16 cellular contexts compared by ENCODE assay signal in genomic region chr6:38720295-38720694, GRCh38. TPM values are rescaled to one million over a fixed set of nuclear protein-coding genes. Genes with fewer than 3 reads are reported as not detected.
DNase-seq lines count a peak whose midpoint lies in the region; ATAC-seq and TF ChIP-seq lines count a peak whose summit lies in the region.
"Had no signal": no experiment of that assay in that cellular context is flagged by ENCODE, and none has a peak within 500 bp of the region (broad histone marks: within the 10 kb centered on the region; RNA-seq: fewer than 3 reads in every experiment).

No MANE protein-coding gene starts in this region.

- H3K4me1 ChIP-seq in Loucy (ENCODE audit: insufficient read depth, low read length, poor library complexity, severe bottlenecking) (no peaks in the 10 kb centered on the region), gastroesophageal sphincter (peaks cover 0 to 3% (median under 1%) of the 10 kb centered on the region in 3 donors), Karpas-422 (ENCODE audit: low read length) (no peaks in the 10 kb centered on the region)

- WGBS in gastroesophageal sphincter (ENCODE audit: low coverage in 1 of 2), 2 donors, result 10 to 20% methylated on average over 1 to 2 of the region's 2 CpGs

- H2AFZ ChIP-seq in Loucy (ENCODE audit: low read length), result no peak overlapping the region
- H2AFZ ChIP-seq in Karpas-422 (ENCODE audit: low read length), result no peak overlapping the region

- H3F3A ChIP-seq in Loucy (ENCODE audit: low read depth), result no peaks in the 10 kb centered on the region

- H3K9me2 ChIP-seq in Loucy (replicated peaks; ENCODE audit: low read depth, low read length), result no peaks in the 10 kb centered on the region
- no peaks in the 10 kb centered on the region for H3K9me2 ChIP-seq in Karpas-422 (replicated peaks; ENCODE audit: insufficient read depth, low read length)

- H3K9ac ChIP-seq in Loucy (ENCODE audit: low read depth, low read length, poor library complexity, severe bottlenecking), result no peak overlapping the region
- no peak overlapping the region for H3K9ac ChIP-seq in Karpas-422 (ENCODE audit: low read length)
- H3K9ac ChIP-seq: KMS-11 had no signal

- TF ChIP-seq POLR2A in gastroesophageal sphincter (IDR thresholded peaks at IDR 0.05), result no peak

- peak; percentile 23 for TF ChIP-seq CTCF in GM12864 (IDR thresholded peaks at IDR 0.05; ENCODE audit: low read depth, low read length, missing control alignments)
- TF ChIP-seq CTCF in Loucy (conservative IDR thresholded peaks at IDR 0.05; ENCODE audit: low read length), result peak; percentile 55
- peak; percentile 27 for TF ChIP-seq CTCF in brain microvascular endothelial cell (IDR thresholded peaks at IDR 0.05; ENCODE audit: low read depth, low read length, missing control alignments)
- TF ChIP-seq CTCF in gastroesophageal sphincter (IDR thresholded peaks at IDR 0.05), result no peak

- H3K79me2 ChIP-seq in Loucy (ENCODE audit: insufficient read depth, low read length) (no peaks in the 10 kb centered on the region), Karpas-422 (ENCODE audit: low read length) (no peaks in the 10 kb centered on the region)

- TF ChIP-seq EP300 in gastroesophageal sphincter (IDR thresholded peaks at IDR 0.05), result no peak

- H3K27me3 ChIP-seq in Loucy (ENCODE audit: insufficient read depth, low read length, poor library complexity, severe bottlenecking), result no peaks in the 10 kb centered on the region
- no peaks in the 10 kb centered on the region for H3K27me3 ChIP-seq in brain microvascular endothelial cell (replicated peaks)
- peaks cover 39% of the 10 kb centered on the region for H3K27me3 ChIP-seq in gastroesophageal sphincter
- peaks cover 3% of the 10 kb centered on the region; the same call in 1 of the 2 replicates for H3K27me3 ChIP-seq in Karpas-422 (ENCODE audit: low read length)

- H3K4me2 ChIP-seq in Loucy (ENCODE audit: low read depth, low read length, poor library complexity, severe bottlenecking), result no peak overlapping the region
- no peak overlapping the region for H3K4me2 ChIP-seq in Karpas-422 (ENCODE audit: low read depth, low read length, poor library complexity, severe bottlenecking)
- H3K4me2 ChIP-seq: KMS-11 had no signal

- H3K4me3 ChIP-seq in GM12864 (ENCODE audit: low read depth, low read length) (no peak overlapping the region), Loucy (ENCODE audit: low read length, poor library complexity, severe bottlenecking) (no peak overlapping the region), brain microvascular endothelial cell (ENCODE audit: low read depth, low read length) (no peak overlapping the region), gastroesophageal sphincter (no peak overlapping the region), Karpas-422 (ENCODE audit: low read length) (no peak overlapping the region)
- H3K4me3 ChIP-seq: esophagus muscularis mucosa had no signal

- H3K27ac ChIP-seq in brain microvascular endothelial cell (no peak overlapping the region), gastroesophageal sphincter (no peak overlapping the region), Karpas-422 (ENCODE audit: low read length) (no peak overlapping the region)
- H3K27ac ChIP-seq: esophagus muscularis mucosa, KMS-11 had no signal

- in situ Hi-C loops in brain microvascular endothelial cell (cut with HindIII; ENCODE audit: low pct_ligation_motif_present, low sequenced_read_pairs), result no loop called here

- H3K9me3 ChIP-seq in Loucy (ENCODE audit: insufficient read depth, low read depth, low read length) (no peaks in the 10 kb centered on the region), gastroesophageal sphincter (no peaks in the 10 kb centered on the region), Karpas-422 (ENCODE audit: low read length) (no peaks in the 10 kb centered on the region)

- DNase-seq in GM12864 (ENCODE audit: low read depth) (no peak), brain microvascular endothelial cell (no peak), lung microvascular endothelial cell (ENCODE audit: low read depth in 2 of 2) (peak; percentile 34 to 64), COR-L47 (lab: John Stamatoyannopoulos, UW) (no peak), SKM-1 (lab: John Stamatoyannopoulos, UW; ENCODE audit: unreplicated experiment) (no peak), Karpas-422 (no peak)
- DNase-seq: activated CD8-positive, alpha-beta memory T cell treated with anti-CD3 and anti-CD28 coated beads, Interleukin-2, amount 50 U/mL, for 4 hours; GOT3; kidney; stimulated activated CD4-positive, alpha-beta T cell treated with anti-CD3 and anti-CD28 coated beads, Interleukin-4, amount 100 ng/mL, for 1 hour; T-helper 9 cell had no signal

- H4K20me1 ChIP-seq in Loucy (ENCODE audit: insufficient read depth, low read length, poor library complexity, severe bottlenecking), result no peaks in the 10 kb centered on the region
- no peaks in the 10 kb centered on the region for H4K20me1 ChIP-seq in Karpas-422 (ENCODE audit: insufficient read depth, low read depth, low read length)

- H3K36me3 ChIP-seq in Loucy (ENCODE audit: insufficient read depth, low read length) (no peaks in the 10 kb centered on the region), brain microvascular endothelial cell (replicated peaks) (no peaks in the 10 kb centered on the region), gastroesophageal sphincter (no peaks in the 10 kb centered on the region), Karpas-422 (ENCODE audit: insufficient read depth, low read length) (no peaks in the 10 kb centered on the region)
- H3K36me3 ChIP-seq: esophagus muscularis mucosa had no signal

- ATAC-seq in gastroesophageal sphincter, result no peak

RNA-seq across cellular contexts. Expression of gene DNAH8, which starts 5.2 kb away (rescaled TPM):
- total RNA-seq in lung microvascular endothelial cell (under 0.01 TPM in 1 of 2 replicates, not detected in the other), gastroesophageal sphincter (not detected)
- total RNA-seq in Karpas-422 (2014; rRNA removed; shearing (Covaris generic); ENCODE audit: low replicate concordance), result not detected in 2 replicates
- total RNA-seq: subcutaneous adipose tissue had no signal

RNA-seq across cellular contexts. Expression of gene GLO1, which starts 17.4 kb away (rescaled TPM):
- total RNA-seq in lung microvascular endothelial cell (76.0 and 91.3 TPM in 2 replicates), gastroesophageal sphincter (100 to 1,000 TPM in 1 of 4 donors, 10 to 100 TPM in 3; 72.3 to 109 (median 84.3) TPM)
- total RNA-seq in Karpas-422 (2014; rRNA removed; shearing (Covaris generic); ENCODE audit: low replicate concordance), result 93.7 and 199 TPM in 2 replicates

Comparison
In these comparisons a context has a peak if more than half of its experiments do, and no peak if none do; other contexts are left out.
1. DNase-seq: peak in lung microvascular endothelial cell (2 of 2); none in GM12864 (single experiment), brain microvascular endothelial cell (single experiment), COR-L47 (single experiment), SKM-1 (single experiment) and Karpas-422 (single experiment).
2. CTCF ChIP-seq: peak in GM12864 (single experiment), Loucy (single experiment) and brain microvascular endothelial cell (single experiment); none in gastroesophageal sphincter (0 of 4).